Comparison of ENCODE assay signal across 7 cellular contexts in the genomic region with DNA sequence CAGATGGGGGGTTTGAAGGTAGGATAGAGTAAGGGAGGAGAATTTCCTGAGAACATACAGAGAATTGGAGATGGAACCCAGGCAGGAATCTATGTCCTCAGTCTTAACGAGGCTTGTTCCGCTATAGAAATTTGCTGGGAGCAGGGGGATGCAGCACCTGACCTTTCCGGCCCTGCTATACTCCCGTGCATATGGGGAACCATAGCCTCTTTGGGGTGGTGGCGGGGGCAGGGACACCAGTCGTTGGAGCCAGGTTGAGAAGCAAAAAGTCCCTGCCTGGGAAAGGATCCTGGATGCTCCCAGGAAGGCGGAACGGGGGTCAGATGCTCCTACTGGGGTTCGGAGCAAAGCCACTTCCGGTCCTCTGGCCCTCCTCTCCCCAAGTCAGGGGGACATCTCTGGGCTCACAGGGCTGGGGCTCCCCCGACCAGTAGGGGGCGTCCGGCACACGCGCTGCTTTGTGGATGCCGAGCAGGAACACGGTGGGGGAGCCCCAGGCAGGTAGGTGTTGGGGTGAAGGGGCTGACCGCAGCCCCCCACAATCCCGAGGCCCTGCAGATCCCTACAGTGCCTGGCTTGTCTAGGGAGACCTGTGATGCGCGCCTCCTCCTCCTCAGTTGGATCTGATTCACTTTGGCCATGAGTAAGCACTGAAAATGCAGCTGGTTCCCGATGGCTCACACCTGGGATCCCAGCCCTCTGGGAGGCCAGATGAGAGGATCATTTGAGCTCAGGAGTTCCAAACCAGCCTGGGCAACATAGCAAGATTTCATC. TPM values are rescaled to one million over a fixed set of nuclear protein-coding genes. Genes with fewer than 3 reads are reported as not detected.
A peak's percentile ranks its signal among the peaks of the same experiment; 100 is the strongest.
DNase-seq lines count a peak whose midpoint lies in the region; ATAC-seq and TF ChIP-seq lines count a peak whose summit lies in the region.

No MANE protein-coding gene starts in this region.

- no peak for TF ChIP-seq POLR2A in esophagus squamous epithelium (IDR thresholded peaks at IDR 0.05)
- TF ChIP-seq POLR2A in stomach (IDR thresholded peaks at IDR 0.05): no peak

- H3K4me3 ChIP-seq in GM12864 (ENCODE audit: low read depth, low read length) (no peak overlapping the region), esophagus squamous epithelium (no peak overlapping the region), stomach (no peak overlapping the region)

- H3K27ac ChIP-seq in esophagus squamous epithelium (no peak overlapping the region), stomach (no peak overlapping the region)

- H3K4me1 ChIP-seq in esophagus squamous epithelium (peaks cover 0 to 29% (median 14%) of the 10 kb centered on the region in 3 donors), stomach (peaks cover 8 to 25% (median 13%) of the 10 kb centered on the region in 4 donors)

- H3K9me3 ChIP-seq in esophagus squamous epithelium: no peaks in the 10 kb centered on the region
- no peaks in the 10 kb centered on the region for H3K9me3 ChIP-seq in stomach

- H3K4me1 Mint-ChIP-seq in neural crest cell: peaks cover 19% of the 10 kb centered on the region

- ATAC-seq in HG02678 (IDR thresholded peaks at IDR 0.05; ENCODE audit: unreplicated experiment): peak; percentile 77

- H3K4me3 Mint-ChIP-seq in neural crest cell: no peak overlapping the region

- peaks cover 6% of the 10 kb centered on the region for H3K27me3 Mint-ChIP-seq in neural crest cell (ENCODE audit: low read depth)

- no peaks in the 10 kb centered on the region for H3K9me3 Mint-ChIP-seq in neural crest cell

- DNase-seq in GM12864 (ENCODE audit: low read depth): no peak
- peak; percentile 52 for DNase-seq in NOMO-1 treated with DMSO at 0.1 percent for 48 hours (lab: John Stamatoyannopoulos, UW; ENCODE audit: unreplicated experiment)
- peak; percentile 77 for DNase-seq in activated T-cell treated with anti-CD3 and anti-CD28 coated beads for 4 hours
- no peak for DNase-seq in esophagus squamous epithelium (lab: John Stamatoyannopoulos, UW)
- peak; percentile 81 for DNase-seq in neural crest cell (ENCODE audit: low read depth, low spot score)
- DNase-seq in stomach: peak; percentile 79

- WGBS in esophagus squamous epithelium, 2 donors: 10 to 56% methylated on average over 2 to 18 of the region's 22 CpGs
- WGBS in stomach, 5 donors: 11 to 17% (median 14%) methylated on average over 19 to 22 of the region's 22 CpGs

- H3K27me3 ChIP-seq in esophagus squamous epithelium (peaks cover 0 to 8% (median 0%) of the 10 kb centered on the region in 4 donors), stomach (peaks cover 0 to 7% (median 0%) of the 10 kb centered on the region in 3 donors)

- H3K36me3 ChIP-seq in esophagus squamous epithelium: no peaks in the 10 kb centered on the region
- no peaks in the 10 kb centered on the region for H3K36me3 ChIP-seq in stomach

- no peaks in the 10 kb centered on the region for H3K36me3 Mint-ChIP-seq in neural crest cell (ENCODE audit: low read depth)

- TF ChIP-seq EP300 in stomach (IDR thresholded peaks at IDR 0.05): no peak

- TF ChIP-seq CTCF in GM12864 (IDR thresholded peaks at IDR 0.05; ENCODE audit: low read depth, low read length, missing control alignments) (peak; percentile 99), esophagus squamous epithelium (IDR thresholded peaks at IDR 0.05) (peak; percentile 76 to 98 (median 90)), neural crest cell (conservative IDR thresholded peaks at IDR 0.05) (peak; percentile 93), stomach (IDR thresholded peaks at IDR 0.05) (peak in 5 of 7 experiments; percentile 88 to 96 (median 90))

- H3K27ac Mint-ChIP-seq in neural crest cell (ENCODE audit: unreplicated experiment): no peak overlapping the region

- intact Hi-C loops in esophagus squamous epithelium (cut with DNase I) (loop anchor here (5.0 kb wide), 1 partner anchor 44 kb away; no protein-coding TSS in a partner anchor), stomach (cut with DNase I; ENCODE audit: low total_unique reads) (no loop called here)

RNA-seq across cellular contexts. Expression of gene TFAP4, which starts 15.5 kb away (rescaled TPM):
- 1 to 10 TPM; 5.8 to 9.8 (median 9.3) TPM for total RNA-seq in esophagus squamous epithelium
- total RNA-seq in neural crest cell: 36.9 and 37.9 TPM in 2 replicates
- 10 to 100 TPM in 1 of 5 donors, 1 to 10 TPM in 3, not detected in 1; 4.9 to 17.4 (median 6.5) TPM for total RNA-seq in stomach
- polyA plus RNA-seq in stomach: 1 to 10 TPM; 4.9 to 7.1 (median 5.5) TPM

RNA-seq across cellular contexts. Expression of gene GLIS2, which starts 27.5 kb away (rescaled TPM):
- total RNA-seq in esophagus squamous epithelium: 1 to 10 TPM in 1 of 4 donors, under 1 TPM in 3; 0.30 to 1.7 (median 0.67) TPM
- total RNA-seq in neural crest cell: 17.2 and 17.4 TPM in 2 replicates
- 10 to 100 TPM in 1 of 5 donors, 1 to 10 TPM in 4; 3.2 to 21.0 (median 4.6) TPM for total RNA-seq in stomach
- 1 to 10 TPM; 4.4 to 9.0 (median 5.8) TPM for polyA plus RNA-seq in stomach

RNA-seq across cellular contexts. Expression of gene SRL, which starts 46.5 kb away (rescaled TPM):
- total RNA-seq in esophagus squamous epithelium (1 to 10 TPM in 1 of 4 donors, under 1 TPM in 2, not detected in 1; 0.04 to 1.8 (median 0.38) TPM), neural crest cell (0.32 and 0.40 TPM in 2 replicates), stomach (under 1 TPM in 1 of 5 donors, not detected in 4; 0.92 TPM)
- 1 to 10 TPM in 1 of 3 donors, under 1 TPM in 2; 0.31 to 1.5 (median 0.38) TPM for polyA plus RNA-seq in stomach

Comparison
In these comparisons a context has a peak if more than half of its experiments do, and no peak if none do; other contexts are left out.
1. DNase-seq: peak in NOMO-1 treated with DMSO at 0.1 percent for 48 hours (single experiment), activated T-cell treated with anti-CD3 and anti-CD28 coated beads for 4 hours (single experiment), neural crest cell (single experiment) and stomach (single experiment); none in GM12864 (single experiment) and esophagus squamous epithelium (single experiment).
2. Peak in every context shown above with its lines, with median percentiles within 50 percentile points of each other: CTCF ChIP-seq.